17 cellular contexts compared by ENCODE assay signal in genomic region chr10:71639412-71639719, GRCh38.
"Had no signal": no experiment of that assay in that cellular context is flagged by ENCODE, and none has a peak within 500 bp of the region (broad histone marks: within the 10 kb centered on the region; RNA-seq: fewer than 3 reads in every experiment).

No MANE protein-coding gene starts in this region.

- H3K27me3 ChIP-seq: breast epithelium, right atrium auricular region had no signal

- H3K4me1 ChIP-seq: breast epithelium had no signal

- H3K4me3 ChIP-seq: breast epithelium, lung, right atrium auricular region, skin epidermis, thoracic aorta had no signal

- H3K9me3 ChIP-seq: breast epithelium, right atrium auricular region, stomach, thoracic aorta had no signal

- DNase-seq: activated CD4-positive, alpha-beta T cell treated with anti-CD3 and anti-CD28 coated beads, Interleukin-2, amount 10 ng/mL, durations not matched to agents 7 days and 5 days; activated CD8-positive, alpha-beta memory T cell treated with anti-CD3 and anti-CD28 coated beads, Interleukin-2, amount 50 U/mL, for 48 hours; activated naive CD8-positive, alpha-beta T cell treated with anti-CD3 and anti-CD28 coated beads, Interleukin-2, amount 10 ng/mL, durations not matched to agents 7 days and 5 days; activated T-cell treated with anti-CD3 and anti-CD28 coated beads, Interleukin-2, amount 50 U/mL, for 72 hours; cerebellar nuclear complex; hippocampal formation; kidney glomerular epithelial cell; naive thymus-derived CD8-positive, alpha-beta T cell; occipital lobe; SW 1271 had no signal

- H3K9me3 Mint-ChIP-seq: activated CD4-positive, alpha-beta T cell treated with anti-CD3 and anti-CD28 coated beads, Interleukin-2, amount 10 ng/mL, durations not matched to agents 7 days and 5 days; activated naive CD8-positive, alpha-beta T cell treated with anti-CD3 and anti-CD28 coated beads, Interleukin-2, amount 10 ng/mL, durations not matched to agents 7 days and 5 days; activated T-cell treated with anti-CD3 and anti-CD28 coated beads, Interleukin-2, amount 50 U/mL, for 72 hours; naive thymus-derived CD8-positive, alpha-beta T cell had no signal

- ATAC-seq: activated T-cell treated with anti-CD3 and anti-CD28 coated beads, Interleukin-2, amount 50 U/mL, for 72 hours; esophagus mucosa; naive thymus-derived CD8-positive, alpha-beta T cell had no signal

- H3K27ac Mint-ChIP-seq: activated CD4-positive, alpha-beta T cell treated with anti-CD3 and anti-CD28 coated beads, Interleukin-2, amount 10 ng/mL, durations not matched to agents 7 days and 5 days; activated naive CD8-positive, alpha-beta T cell treated with anti-CD3 and anti-CD28 coated beads, Interleukin-2, amount 10 ng/mL, durations not matched to agents 7 days and 5 days; activated T-cell treated with anti-CD3 and anti-CD28 coated beads, Interleukin-2, amount 50 U/mL, for 72 hours; naive thymus-derived CD8-positive, alpha-beta T cell had no signal

- H3K27ac ChIP-seq: breast epithelium, right atrium auricular region, thoracic aorta had no signal

- H3K4me3 Mint-ChIP-seq: activated CD4-positive, alpha-beta T cell treated with anti-CD3 and anti-CD28 coated beads, Interleukin-2, amount 10 ng/mL, durations not matched to agents 7 days and 5 days; activated naive CD8-positive, alpha-beta T cell treated with anti-CD3 and anti-CD28 coated beads, Interleukin-2, amount 10 ng/mL, durations not matched to agents 7 days and 5 days; activated T-cell treated with anti-CD3 and anti-CD28 coated beads, Interleukin-2, amount 50 U/mL, for 72 hours had no signal

- H3K36me3 Mint-ChIP-seq: activated naive CD8-positive, alpha-beta T cell treated with anti-CD3 and anti-CD28 coated beads, Interleukin-2, amount 10 ng/mL, durations not matched to agents 7 days and 5 days; naive thymus-derived CD8-positive, alpha-beta T cell had no signal

- H3K36me3 ChIP-seq: breast epithelium, right atrium auricular region, stomach, thoracic aorta had no signal

- H3K27me3 Mint-ChIP-seq: activated CD4-positive, alpha-beta T cell treated with anti-CD3 and anti-CD28 coated beads, Interleukin-2, amount 10 ng/mL, durations not matched to agents 7 days and 5 days had no signal
